Comparison of ENCODE assay signal across 8 cellular contexts in the genomic region with DNA sequence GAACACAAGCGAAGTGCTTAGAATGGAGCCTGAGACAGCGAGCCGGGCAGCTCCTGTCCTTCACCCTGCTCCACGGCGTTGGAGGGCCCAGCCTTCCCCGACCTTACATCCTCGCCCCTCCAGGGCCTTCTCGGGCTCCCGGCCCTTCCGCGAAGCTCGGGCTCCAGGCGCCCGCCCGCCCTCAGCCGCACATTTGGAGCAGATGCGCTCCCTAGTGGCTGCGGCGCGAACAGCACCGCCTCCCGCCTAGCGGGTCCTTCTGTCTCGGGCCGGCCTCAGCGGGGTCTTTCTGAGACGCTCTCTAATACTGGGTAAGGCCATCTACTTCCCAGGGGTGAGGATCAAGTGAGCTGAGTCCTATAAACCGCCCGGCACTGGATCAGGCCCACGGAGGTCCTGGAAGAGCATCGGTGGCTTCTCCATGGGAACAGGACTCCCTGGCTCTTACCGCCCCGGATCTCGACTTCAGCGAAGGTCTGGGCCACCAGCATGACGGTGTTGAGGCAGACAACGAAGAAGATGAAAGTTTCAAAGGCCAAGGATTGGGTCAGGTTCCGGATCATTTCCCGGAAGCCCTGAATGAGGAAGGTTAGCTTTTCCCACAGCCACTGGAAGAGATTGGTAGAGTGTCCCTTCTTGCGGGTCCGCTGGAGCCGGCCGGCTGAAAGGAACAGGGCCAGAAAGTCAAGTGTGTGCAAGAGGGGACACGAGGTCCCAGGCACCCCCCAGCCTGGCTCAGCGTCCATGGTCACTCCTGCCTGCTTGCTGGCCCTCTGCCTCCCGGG. TPM values are rescaled to one million over a fixed set of nuclear protein-coding genes. Genes with fewer than 3 reads are reported as not detected.
DNase-seq lines count a peak whose midpoint lies in the region; ATAC-seq and TF ChIP-seq lines count a peak whose summit lies in the region.

No MANE protein-coding gene starts in this region.

- H3K36me3 ChIP-seq in uterus, result no peaks in the 10 kb centered on the region

- intact Hi-C loops in cardiac septum (cut with DNase I) (loop anchor here (2.0 kb wide), 1 partner anchor 34 kb away; no protein-coding TSS in a partner anchor), uterus (cut with DNase I; ENCODE audit: low total_unique reads) (no loop called here)

- H3K9me3 ChIP-seq in uterus, result no peaks in the 10 kb centered on the region

- no peak overlapping the region for H3K27ac ChIP-seq in uterus

- TF ChIP-seq CTCF in uterus (IDR thresholded peaks at IDR 0.05), result peak; percentile 78 to 96 (median 88)

- H3K27me3 Mint-ChIP-seq in activated naive CD8-positive, alpha-beta T cell, result no peaks in the 10 kb centered on the region

- H3K9me3 Mint-ChIP-seq in activated naive CD8-positive, alpha-beta T cell (ENCODE audit: low read depth), result no peaks in the 10 kb centered on the region

- H3K4me3 ChIP-seq in uterus, result no peak overlapping the region

- peak overlapping the region; percentile 44 for H3K4me3 Mint-ChIP-seq in activated naive CD8-positive, alpha-beta T cell

- no peaks in the 10 kb centered on the region for H3K27me3 ChIP-seq in uterus

- peaks cover 10% of the 10 kb centered on the region for H3K4me1 Mint-ChIP-seq in activated naive CD8-positive, alpha-beta T cell (ENCODE audit: low read depth)

- H3K27ac Mint-ChIP-seq in activated naive CD8-positive, alpha-beta T cell, result peak overlapping the region; percentile 50

- H3K36me3 Mint-ChIP-seq in activated naive CD8-positive, alpha-beta T cell, result no peaks in the 10 kb centered on the region

- DNase-seq in Daoy (ENCODE audit: low read depth) (peak; percentile 79), LHCN-M2 (ENCODE audit: low read depth) (peak; percentile 61), SKM-1 treated with dmso at 0.1 percent for 144 hours (lab: John Stamatoyannopoulos, UW; ENCODE audit: unreplicated experiment) (peak; percentile 60), cardiac septum (ENCODE audit: low spot score) (peak; percentile 87), putamen (ENCODE audit: low spot score) (peak; percentile 16), uterus (peak; percentile 44 to 75)

- TF ChIP-seq POLR2A in uterus (IDR thresholded peaks at IDR 0.05), result no peak

- no peak for ATAC-seq in HG02870 (IDR thresholded peaks at IDR 0.05; ENCODE audit: unreplicated experiment)

- H3K4me1 ChIP-seq in uterus, result no peaks in the 10 kb centered on the region

RNA-seq across cellular contexts. Expression of gene CATSPER1, which starts 3.7 kb away (rescaled TPM):
- 0.45 and 1.3 TPM in 2 replicates for total RNA-seq in Daoy (2014; rRNA removed; shearing (Covaris generic))
- 0.75 and 1.8 TPM in 2 replicates for total RNA-seq in LHCN-M2 (2014; rRNA removed)
- 3.9 TPM for polyA plus RNA-seq in LHCN-M2 (2012)
- 0.13 TPM for total RNA-seq in cardiac septum
- under 1 TPM in 1 of 4 donors, not detected in 3; 0.26 TPM for total RNA-seq in uterus

RNA-seq across cellular contexts. Expression of gene CST6, which starts 10.8 kb away (rescaled TPM):
- not detected in 2 replicates for total RNA-seq in Daoy (2014; rRNA removed; shearing (Covaris generic))
- not detected in 2 replicates for total RNA-seq in LHCN-M2 (2014; rRNA removed)
- 0.41 TPM for polyA plus RNA-seq in LHCN-M2 (2012)
- total RNA-seq in cardiac septum, result 1.5 TPM
- total RNA-seq in uterus, result under 1 TPM in 1 of 4 donors, not detected in 3; 0.59 TPM

RNA-seq across cellular contexts. Expression of gene BANF1, which starts 20.3 kb away (rescaled TPM):
- total RNA-seq in Daoy (2014; rRNA removed; shearing (Covaris generic)), result 54.1 and 65.0 TPM in 2 replicates
- total RNA-seq in LHCN-M2 (2014; rRNA removed) (67.8 and 70.4 TPM in 2 replicates), cardiac septum (195 TPM), uterus (100 to 1,000 TPM in 2 of 4 donors, 10 to 100 TPM in 1, 1 to 10 TPM in 1; 8.7 to 136 (median 76.6) TPM)
- polyA plus RNA-seq in LHCN-M2 (2012), result 388 TPM

RNA-seq across cellular contexts. Expression of gene EIF1AD, which starts 20.6 kb away (rescaled TPM):
- 58.6 and 60.9 TPM in 2 replicates for total RNA-seq in Daoy (2014; rRNA removed; shearing (Covaris generic))
- 47.0 and 53.3 TPM in 2 replicates for total RNA-seq in LHCN-M2 (2014; rRNA removed)
- polyA plus RNA-seq in LHCN-M2 (2012), result 45.0 TPM
- 18.1 TPM for total RNA-seq in cardiac septum
- total RNA-seq in uterus, result 10 to 100 TPM; 15.6 to 38.2 (median 33.1) TPM

RNA-seq across cellular contexts. Expression of gene GAL3ST3, which starts 26.4 kb away (rescaled TPM):
- not detected in 2 replicates for total RNA-seq in Daoy (2014; rRNA removed; shearing (Covaris generic))
- total RNA-seq in LHCN-M2 (2014; rRNA removed) (not detected in 2 replicates), cardiac septum (3.1 TPM), uterus (1 to 10 TPM in 2 of 4 donors, under 1 TPM in 1, not detected in 1; 0.26 to 2.1 (median 1.9) TPM)
- polyA plus RNA-seq in LHCN-M2 (2012), result 0.74 TPM

Comparison
In these comparisons a context has a peak if more than half of its experiments do, and no peak if none do; other contexts are left out.
1. DNase-seq: peak in every context shown above with its lines; median percentile 87 in cardiac septum; 79 in Daoy; 61 in LHCN-M2; 60 in SKM-1 treated with dmso at 0.1 percent for 144 hours; 60 in uterus; 16 in putamen.